ENCODE assay signal across 25 cellular contexts in the genomic region with DNA sequence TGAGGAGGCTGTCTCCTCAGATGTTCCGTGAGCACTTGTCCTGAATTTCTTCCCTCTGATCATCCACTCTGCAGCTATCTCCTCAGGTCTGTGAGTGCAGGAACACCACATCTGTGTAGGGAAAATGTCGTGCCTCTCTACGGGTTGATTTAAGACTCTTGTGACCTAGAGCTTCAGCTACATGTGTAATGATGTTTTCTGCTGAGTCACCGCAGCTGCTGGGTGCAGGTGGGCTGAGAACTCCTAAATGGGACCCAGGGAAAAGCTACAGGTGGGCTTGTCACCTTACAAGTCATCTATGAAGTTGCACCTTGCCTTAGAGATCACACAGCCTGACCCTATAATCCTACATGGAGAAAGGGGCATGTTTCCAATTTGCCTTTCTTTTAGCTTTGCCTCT.
"Had no signal": no experiment of that assay in that cellular context is flagged by ENCODE, and none has a peak within 500 bp of the region (broad histone marks: within the 10 kb centered on the region; RNA-seq: fewer than 3 reads in every experiment).

No MANE protein-coding gene starts in this region.

- H3K36me3 Mint-ChIP-seq: immature natural killer cell; memory B cell; mesothelial cell of epicardium; naive B cell; stimulated activated effector memory CD8-positive, alpha-beta T cell treated with anti-CD3 and anti-CD28 coated beads, Interleukin-12 subunit alpha, Interleukin-12 subunit beta, amount 100 ng/mL, for 72 hours had no signal

- FAIRE-seq: colon, frontal cortex had no signal

- H3K4me3 ChIP-seq: dorsolateral prefrontal cortex, lung, mucosa of descending colon, prostate gland, right atrium auricular region, sigmoid colon, stomach, thyroid gland had no signal

- H3K9me3 Mint-ChIP-seq: immature natural killer cell; memory B cell; mesothelial cell of epicardium; naive B cell; nephron; stimulated activated effector memory CD8-positive, alpha-beta T cell treated with anti-CD3 and anti-CD28 coated beads, Interleukin-12 subunit alpha, Interleukin-12 subunit beta, amount 100 ng/mL, for 72 hours had no signal

- H3K4me1 ChIP-seq: prostate gland, right atrium auricular region, sigmoid colon, stomach, thyroid gland had no signal

- H3K27me3 ChIP-seq: dorsolateral prefrontal cortex, right atrium auricular region, sigmoid colon, thyroid gland had no signal

- H3K9me3 ChIP-seq: mucosa of descending colon, prostate gland, right atrium auricular region, sigmoid colon, stomach, thyroid gland had no signal

- DNase-seq: dorsolateral prefrontal cortex; effector CD4-positive, alpha-beta T cell; hypothalamus; immature natural killer cell; islet precursor cell; kidney glomerular epithelial cell; left colon; mucosa of descending colon; naive B cell; sigmoid colon; stimulated activated CD4-positive, alpha-beta T cell treated with anti-CD3 and anti-CD28 coated beads, Interleukin-2, amount 100 ng/mL, for 24 hours; stimulated activated CD4-positive, alpha-beta T cell treated with anti-CD3 and anti-CD28 coated beads, Interleukin-4, amount 100 ng/mL, for 24 hours; stimulated activated naive CD4-positive, alpha-beta T cell treated with Interleukin-2 at 50 U/mL for 16 hours; stomach; thyroid gland; trophoblast cell had no signal

- H3K4me1 Mint-ChIP-seq: immature natural killer cell; memory B cell; stimulated activated effector memory CD8-positive, alpha-beta T cell treated with anti-CD3 and anti-CD28 coated beads, Interleukin-12 subunit alpha, Interleukin-12 subunit beta, amount 100 ng/mL, for 72 hours had no signal

- H3K27ac Mint-ChIP-seq: immature natural killer cell; memory B cell; mesothelial cell of epicardium; nephron; stimulated activated effector memory CD8-positive, alpha-beta T cell treated with anti-CD3 and anti-CD28 coated beads, Interleukin-12 subunit alpha, Interleukin-12 subunit beta, amount 100 ng/mL, for 72 hours had no signal

- H3K36me3 ChIP-seq: prostate gland, right atrium auricular region, sigmoid colon, stomach, thyroid gland had no signal

- H3K27ac ChIP-seq: dorsolateral prefrontal cortex, prostate gland, right atrium auricular region, sigmoid colon, stomach, thyroid gland had no signal

- H3K4me3 Mint-ChIP-seq: immature natural killer cell; memory B cell; mesothelial cell of epicardium; naive B cell; nephron; stimulated activated effector memory CD8-positive, alpha-beta T cell treated with anti-CD3 and anti-CD28 coated beads, Interleukin-12 subunit alpha, Interleukin-12 subunit beta, amount 100 ng/mL, for 72 hours had no signal

- ATAC-seq: left colon; mucosa of descending colon; stimulated activated effector memory CD8-positive, alpha-beta T cell treated with anti-CD3 and anti-CD28 coated beads, Interleukin-12 subunit alpha, Interleukin-12 subunit beta, amount 100 ng/mL, for 72 hours had no signal
